Comparison of ENCODE assay signal across 9 cellular contexts in genomic region chr19:38559428-38560401, GRCh38. TPM values are rescaled to one million over a fixed set of nuclear protein-coding genes. Genes with fewer than 3 reads are reported as not detected.
DNase-seq lines count a peak whose midpoint lies in the region; ATAC-seq, FAIRE-seq and TF ChIP-seq lines count a peak whose summit lies in the region.
"Had no signal": no experiment of that assay in that cellular context is flagged by ENCODE, and none has a peak within 500 bp of the region (broad histone marks: within the 10 kb centered on the region; RNA-seq: fewer than 3 reads in every experiment).

No MANE protein-coding gene starts in this region.

- peak overlapping the region; percentile 91 for H3K27ac Mint-ChIP-seq in stimulated activated memory B cell treated with anti-CD40 and anti-IgM and Interleukin-4, amounts not matched to agents 10 μg/mL and 1 μg/mL and 100 μg/mL, for 72 hours

- CTCF ChIA-PET in A549 (lab: Yijun Ruan, JAX), result interaction anchor here (2.5 kb wide), 1 partner anchor 74 kb away, joined by 6 read pairs; no protein-coding TSS in a partner anchor

- ATAC-seq in A549 (no peak), HG03139 (IDR thresholded peaks at IDR 0.05; ENCODE audit: unreplicated experiment) (peak; percentile 47)
- ATAC-seq in stimulated activated memory B cell treated with anti-CD40 and anti-IgM and Interleukin-4, amounts not matched to agents 10 μg/mL and 1 μg/mL and 100 μg/mL, for 72 hours, result peak; percentile 93

- H3K27me3 Mint-ChIP-seq in stimulated activated memory B cell treated with anti-CD40 and anti-IgM and Interleukin-4, amounts not matched to agents 10 μg/mL and 1 μg/mL and 100 μg/mL, for 72 hours, result peaks cover 22% of the 10 kb centered on the region

- no peaks in the 10 kb centered on the region for H3K36me3 Mint-ChIP-seq in stimulated activated memory B cell treated with anti-CD40 and anti-IgM and Interleukin-4, amounts not matched to agents 10 μg/mL and 1 μg/mL and 100 μg/mL, for 72 hours

- TF ChIP-seq EP300 in A549 (IDR thresholded peaks at IDR 0.05), result no peak

- peak overlapping the region; percentile 57 for H3K4me3 Mint-ChIP-seq in stimulated activated memory B cell treated with anti-CD40 and anti-IgM and Interleukin-4, amounts not matched to agents 10 μg/mL and 1 μg/mL and 100 μg/mL, for 72 hours

- no peak for TF ChIP-seq RAD21 in A549 (conservative IDR thresholded peaks at IDR 0.05 in 1 of 2, IDR thresholded peaks at IDR 0.05 in 1 of 2)

- TF ChIP-seq CTCF in A549 (IDR thresholded peaks at IDR 0.05), result no peak

- H3K4me3 ChIP-seq in A549, result no peak overlapping the region

- 57% methylated on average over 13 of the region's 13 CpGs for WGBS in A549 (ENCODE audit: missing lambda C conversion rate)

- 0 out of 3 replicates have a peak, but pooled peaks cover 1% of the 10 kb centered on the region for H3K4me1 ChIP-seq in A549

- no peaks in the 10 kb centered on the region for H3K9me3 ChIP-seq in A549
- H3K9me3 ChIP-seq: neutrophil had no signal

- DNase-seq in A549 (ENCODE audit: low read depth in 1 of 2, low spot score in 1 of 2) (no peak), GM19238 (ENCODE audit: insufficient read length, low spot score) (peak; percentile 39), cerebellar nuclear complex (lab: John Stamatoyannopoulos, UW) (no peak), NCI-H2107 (lab: John Stamatoyannopoulos, UW) (no peak), cardiac septum (ENCODE audit: low spot score) (no peak)
- DNase-seq in activated effector memory CD4-positive, alpha-beta T cell treated with Interleukin-2 at 50 U/mL for 16 hours, result peak; percentile 30

- no peaks in the 10 kb centered on the region for H3K9me3 Mint-ChIP-seq in stimulated activated memory B cell treated with anti-CD40 and anti-IgM and Interleukin-4, amounts not matched to agents 10 μg/mL and 1 μg/mL and 100 μg/mL, for 72 hours

- H3K27ac ChIP-seq in A549, result no peak overlapping the region
- H3K27ac ChIP-seq: neutrophil had no signal

- no peak for TF ChIP-seq POLR2A in A549 (IDR thresholded peaks at IDR 0.05; ENCODE audit: low read length)

- H3K4me1 Mint-ChIP-seq in stimulated activated memory B cell treated with anti-CD40 and anti-IgM and Interleukin-4, amounts not matched to agents 10 μg/mL and 1 μg/mL and 100 μg/mL, for 72 hours, result peaks cover 56% of the 10 kb centered on the region

- no peak overlapping the region for H3K4me2 ChIP-seq in A549

- POLR2A ChIA-PET in A549 (lab: Yijun Ruan, JAX), result no interaction called here

- FAIRE-seq in A549 (lab: Jason Lieb, UNC), result peak; percentile 68

- intact Hi-C loops in cardiac septum (cut with DNase I), result no loop called here

TF ChIP-seq in A549, 52 proteins besides CTCF, POLR2A, EP300 and RAD21:
- TF ChIP-seq ESRRA (IDR thresholded peaks at IDR 0.05; ENCODE audit: borderline replicate concordance, low read length) (no peak), PBX3 (IDR thresholded peaks at IDR 0.05) (no peak), ZC3H11A (IDR thresholded peaks at IDR 0.05) (no peak), RARB (CRISPR knock-in tag; IDR thresholded peaks at IDR 0.05) (no peak), NPAS2 (CRISPR knock-in tag; IDR thresholded peaks at IDR 0.05; ENCODE audit: borderline replicate concordance) (no peak), NFE2L2 (conservative IDR thresholded peaks at IDR 0.05; ENCODE audit: low read length) (no peak), TFCP2L1 (CRISPR knock-in tag; IDR thresholded peaks at IDR 0.05) (no peak), HMGXB4 (CRISPR knock-in tag; IDR thresholded peaks at IDR 0.05; ENCODE audit: borderline replicate concordance) (no peak), ZSCAN20 (CRISPR knock-in tag; IDR thresholded peaks at IDR 0.05) (no peak), RFX5 (IDR thresholded peaks at IDR 0.05) (no peak), MYC (IDR thresholded peaks at IDR 0.05; ENCODE audit: borderline replicate concordance, low read length) (no peak)

RNA-seq across cellular contexts. Expression of gene MAP4K1, which starts 58.0 kb away (rescaled TPM):
- 0.78 and 1.2 TPM in 2 replicates for polyA plus RNA-seq in A549 (2011; rRNA removed)
- polyA plus RNA-seq in A549 (2012; cell fraction: cytosol; rRNA removed), result 1.4 TPM in 2 replicates
- 7.0 and 8.1 TPM in 2 replicates for polyA plus RNA-seq in A549 (2012; cell fraction: nucleus; rRNA removed)
- polyA plus RNA-seq in A549 (2017; fragmentation: RNase III; extraction: RNeasy Plus Mini Kit Qiagen cat#74134 plus additional on column Dnase treatment), result 1.3 to 2.6 TPM (median 2.1 TPM) in 3 replicates
- 0.33 and 0.44 TPM in 2 replicates for polyA minus RNA-seq in A549 (2011; rRNA and poly(A)+ RNA removed)
- 1.5 TPM for total RNA-seq in cardiac septum

RNA-seq across cellular contexts. Expression of gene EIF3K, which starts 59.3 kb away (rescaled TPM):
- polyA plus RNA-seq in A549 (2011; rRNA removed) (419 and 491 TPM in 2 replicates), A549 (2017; fragmentation: RNase III; extraction: RNeasy Plus Mini Kit Qiagen cat#74134 plus additional on column Dnase treatment) (910 to 1,057 TPM (median 937 TPM) in 3 replicates)
- 1,849 and 2,120 TPM in 2 replicates for polyA plus RNA-seq in A549 (2012; cell fraction: cytosol; rRNA removed)
- polyA plus RNA-seq in A549 (2012; cell fraction: nucleus; rRNA removed), result 1,703 and 2,003 TPM in 2 replicates
- polyA minus RNA-seq in A549 (2011; rRNA and poly(A)+ RNA removed), result 774 and 844 TPM in 2 replicates
- 483 TPM for total RNA-seq in cardiac septum

Comparison
In these comparisons a context has a peak if more than half of its experiments do, and no peak if none do; other contexts are left out.
1. ATAC-seq: peak in HG03139 (single experiment) and stimulated activated memory B cell treated with anti-CD40 and anti-IgM and Interleukin-4, amounts not matched to agents 10 μg/mL and 1 μg/mL and 100 μg/mL, for 72 hours (single experiment); none in A549 (0 of 2).
2. DNase-seq: peak in GM19238 (single experiment) and activated effector memory CD4-positive, alpha-beta T cell treated with Interleukin-2 at 50 U/mL for 16 hours (single experiment); none in A549 (0 of 2), cerebellar nuclear complex (0 of 2), NCI-H2107 (single experiment) and cardiac septum (single experiment).